17 cellular contexts compared by ENCODE assay signal in the genomic region with DNA sequence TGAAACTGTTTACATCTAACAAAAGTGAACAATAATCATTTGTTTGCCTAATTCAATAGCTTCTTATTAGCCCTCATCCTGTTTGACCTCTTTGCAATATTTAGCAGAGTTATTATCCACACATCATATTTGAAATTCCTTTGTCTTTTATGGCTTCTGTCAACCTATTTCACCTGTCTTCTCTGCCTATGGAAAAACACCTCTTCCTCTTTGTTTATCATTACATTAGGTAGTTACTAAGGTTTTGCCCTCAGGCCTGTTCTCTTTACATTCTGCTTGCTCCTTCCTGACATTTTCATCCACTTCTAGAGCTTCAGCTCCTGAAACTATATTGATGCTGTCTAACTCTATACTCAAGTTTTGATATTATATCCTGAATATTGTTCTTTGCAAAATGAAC.
DNase-seq lines count a peak whose midpoint lies in the region; ATAC-seq, FAIRE-seq and TF ChIP-seq lines count a peak whose summit lies in the region.
"Had no signal": no experiment of that assay in that cellular context is flagged by ENCODE, and none has a peak within 500 bp of the region (broad histone marks: within the 10 kb centered on the region; RNA-seq: fewer than 3 reads in every experiment).

No MANE protein-coding gene starts in this region.

- intact Hi-C loops in kidney (cut with DNase I) (no loop called here), PC-3 (cut with micrococcal nuclease) (no loop called here)

- H2AFZ ChIP-seq in PC-3 (ENCODE audit: low read length), result no peak overlapping the region

- CTCF ChIA-PET in PC-3 (lab: Charles Lee), result no interaction called here

- H3K36me3 ChIP-seq in kidney (ENCODE audit: control insufficient read depth in 1 of 2, insufficient read depth in 2 of 2, low read length in 2 of 2) (no peaks in the 10 kb centered on the region), PC-3 (ENCODE audit: low read depth, low read length) (no peaks in the 10 kb centered on the region)

- H3K9me2 ChIP-seq in PC-3 (replicated peaks; ENCODE audit: low read length), result no peaks in the 10 kb centered on the region

- no peaks in the 10 kb centered on the region for H3K4me1 ChIP-seq in kidney (ENCODE audit: control insufficient read depth in 1 of 2, insufficient read depth in 1 of 2, low read depth in 1 of 2, low read length in 2 of 2)
- H3K4me1 ChIP-seq in PC-3 (ENCODE audit: insufficient read depth, low read length), result no peaks in the 10 kb centered on the region

- H3K79me2 ChIP-seq in PC-3 (ENCODE audit: low read length), result no peaks in the 10 kb centered on the region

- H3K36me3 Mint-ChIP-seq in nephron progenitor cell (ENCODE audit: low read depth), result no peaks in the 10 kb centered on the region

- H3K4me2 ChIP-seq in PC-3 (ENCODE audit: low read length), result no peak overlapping the region

- H3K9me3 Mint-ChIP-seq in nephron progenitor cell, result no peaks in the 10 kb centered on the region
- H3K9me3 Mint-ChIP-seq: CD4-positive, alpha-beta T cell had no signal

- H3K27ac ChIP-seq in kidney (ENCODE audit: low read depth in 2 of 2, low read length in 2 of 2) (no peak overlapping the region), PC-3 (ENCODE audit: low read length) (no peak overlapping the region)
- H3K27ac ChIP-seq: HL-60 had no signal

- BruUV-seq in PC-3 (replicated peaks; lab: Mats Ljungman, UMichigan), result no TSS peak

- no peak overlapping the region for H3K4me3 Mint-ChIP-seq in nephron progenitor cell
- H3K4me3 Mint-ChIP-seq: B cell; CD4-positive, alpha-beta T cell had no signal

- no peaks in the 10 kb centered on the region for H3F3A ChIP-seq in PC-3 (ENCODE audit: low read length, unreplicated experiment)

- no peaks in the 10 kb centered on the region for H3K27me3 ChIP-seq in PC-3 (ENCODE audit: low read length)

- H3K27me3 Mint-ChIP-seq in nephron progenitor cell (ENCODE audit: low read depth, poor library complexity), result no peaks in the 10 kb centered on the region
- H3K27me3 Mint-ChIP-seq: CD4-positive, alpha-beta T cell had no signal

- peak overlapping the region; percentile 3 for H3K27ac Mint-ChIP-seq in nephron progenitor cell
- H3K27ac Mint-ChIP-seq: B cell; CD4-positive, alpha-beta T cell had no signal

- peaks cover 36% of the 10 kb centered on the region for H3K4me1 Mint-ChIP-seq in nephron progenitor cell
- H3K4me1 Mint-ChIP-seq: B cell had no signal

- peak; percentile 42 for DNase-seq in NCI-H1105 treated with DMSO at 0.1 percent for 48 hours (lab: John Stamatoyannopoulos, UW)
- DNase-seq in NCI-H1105 (lab: John Stamatoyannopoulos, UW), result no peak
- DNase-seq in NCI-H146 treated with DMSO at 0.1 percent for 48 hours (lab: John Stamatoyannopoulos, UW; ENCODE audit: unreplicated experiment), result peak; percentile 99
- DNase-seq in NCI-H748 (lab: John Stamatoyannopoulos, UW; ENCODE audit: unreplicated experiment), result peak; percentile 51
- DNase-seq in nephron progenitor cell, result no peak
- DNase-seq in NCI-H510A (lab: John Stamatoyannopoulos, UW), result no peak
- no peak for DNase-seq in kidney
- DNase-seq in PC-3, result no peak
- DNase-seq: 8988T; ACHN; C1 segment of cervical spinal cord; CD4-positive, alpha-beta T cell; DND-41 had no signal

- H3K9ac ChIP-seq in kidney (ENCODE audit: low read length in 2 of 2) (no peak overlapping the region), PC-3 (ENCODE audit: low read length) (no peak overlapping the region)

- no peak for FAIRE-seq in kidney (lab: Jason Lieb, UNC)
- FAIRE-seq: H54 had no signal

- no peaks in the 10 kb centered on the region for H4K20me1 ChIP-seq in PC-3 (ENCODE audit: low read length)

- H3K9me3 ChIP-seq in kidney (ENCODE audit: control insufficient read depth in 1 of 2, low read length in 2 of 2) (no peaks in the 10 kb centered on the region), PC-3 (ENCODE audit: low read length) (no peaks in the 10 kb centered on the region)

- ATAC-seq in PC-3, result no peak; the same call in 1 of the 2 replicates
- ATAC-seq: HCT116 had no signal

- H3K4me3 ChIP-seq in kidney (ENCODE audit: low read length in 2 of 2) (no peak overlapping the region), PC-3 (ENCODE audit: low read length) (no peak overlapping the region)

- POLR2A ChIA-PET in PC-3 (lab: Charles Lee; ENCODE audit: unreplicated experiment), result no interaction called here

- TF ChIP-seq CTCF in nephron progenitor cell (IDR thresholded peaks at IDR 0.05) (no peak), kidney (IDR thresholded peaks at IDR 0.05; ENCODE audit: borderline replicate concordance, extremely low read depth, insufficient read depth) (no peak), PC-3 (conservative IDR thresholded peaks at IDR 0.05; ENCODE audit: low read depth, low read length) (no peak)

Comparison
In these comparisons a context has a peak if more than half of its experiments do, and no peak if none do; other contexts are left out.
1. DNase-seq: peak in NCI-H1105 treated with DMSO at 0.1 percent for 48 hours (single experiment), NCI-H146 treated with DMSO at 0.1 percent for 48 hours (single experiment) and NCI-H748 (single experiment); none in NCI-H1105 (single experiment), nephron progenitor cell (single experiment), NCI-H510A (single experiment), kidney (single experiment) and PC-3 (single experiment).